ENCODE assay signal across 1 cellular context in genomic region chr14:70032016-70032415, GRCh38.
TF ChIP-seq lines count a peak whose summit lies in the region.

No MANE protein-coding gene starts in this region.

TF ChIP-seq in HCT116, 20 proteins besides CTCF, POLR2A, EP300 and RAD21 (continued from another document):
- TF ChIP-seq ZBTB33 (IDR thresholded peaks at IDR 0.05; ENCODE audit: extremely low read depth, insufficient replicate concordance, low read length) (no peak), EGR1 (IDR thresholded peaks at IDR 0.05; ENCODE audit: low read depth) (no peak), FOSL1 (IDR thresholded peaks at IDR 0.05; ENCODE audit: low read depth) (no peak), REST (IDR thresholded peaks at IDR 0.05; ENCODE audit: low read depth) (no peak), CBX3 (IDR thresholded peaks at IDR 0.05; ENCODE audit: low read depth) (no peak), MAX (IDR thresholded peaks at IDR 0.05) (no peak), POLR2AphosphoS5 (IDR thresholded peaks at IDR 0.05; ENCODE audit: low read depth, low read length) (no peak), ELF1 (IDR thresholded peaks at IDR 0.05; ENCODE audit: borderline replicate concordance, low read depth) (no peak), ZNF274 (IDR thresholded peaks at IDR 0.05; ENCODE audit: low read depth, low read length) (no peak), EZH2 (IDR thresholded peaks at IDR 0.05) (no peak), EZH2phosphoT487 (IDR thresholded peaks at IDR 0.05; ENCODE audit: borderline replicate concordance) (no peak)
TF ChIP-seq in HCT116: peak in this region for 0.
